ENCODE assay signal across 1 cellular context in the genomic region with DNA sequence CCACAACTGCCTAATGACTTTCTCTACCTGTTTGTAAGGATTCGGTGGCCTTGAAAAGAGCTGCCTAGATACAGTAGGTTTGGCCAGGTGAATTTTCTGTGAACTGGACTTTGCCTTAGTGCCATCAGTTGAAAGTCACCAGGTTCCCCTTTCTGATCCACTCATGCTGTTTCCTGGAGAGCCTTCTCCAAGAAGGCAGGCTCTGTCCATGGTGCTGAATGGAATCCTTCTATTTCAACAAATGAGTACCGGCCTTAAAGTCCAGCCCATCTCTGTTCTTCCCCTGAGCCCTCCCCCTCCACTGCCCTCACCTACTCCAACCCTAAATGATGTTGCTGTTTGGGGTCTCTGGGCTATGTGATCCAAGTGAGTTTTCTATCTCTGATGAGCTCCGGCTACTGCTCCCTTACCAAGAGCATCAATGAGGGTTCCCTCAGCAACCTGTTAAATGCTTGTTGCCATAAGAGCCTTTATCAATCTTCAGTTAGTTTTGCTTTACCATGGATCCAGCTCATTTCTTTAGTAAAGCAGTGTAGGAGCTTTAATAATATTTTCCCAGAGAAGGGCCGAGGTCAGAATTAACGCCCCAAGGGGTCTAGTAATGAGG.
A peak's percentile ranks its signal among the peaks of the same experiment; 100 is the strongest.
TF ChIP-seq lines count a peak whose summit lies in the region.

No MANE protein-coding gene starts in this region.

TF ChIP-seq in K562, 482 proteins besides CTCF, POLR2A, EP300 and RAD21 (continued from another document and continues in another):
- TF ChIP-seq SP2 (IDR thresholded peaks at IDR 0.05; ENCODE audit: extremely low read depth, low read depth, low read length, poor library complexity, severe bottlenecking) = no peak
- TF ChIP-seq PTRF (tag; IDR thresholded peaks at IDR 0.05) = no peak
- TF ChIP-seq ZNF146 (CRISPR knock-in tag; IDR thresholded peaks at IDR 0.05; ENCODE audit: unreplicated experiment) = no peak
- no peak for TF ChIP-seq THAP7 (CRISPR knock-in tag; IDR thresholded peaks at IDR 0.05)
- no peak for TF ChIP-seq MLLT1 (IDR thresholded peaks at IDR 0.05)
- no peak for TF ChIP-seq HDAC6 (IDR thresholded peaks at IDR 0.05; ENCODE audit: low read depth, low read length)
- TF ChIP-seq SPI1 (IDR thresholded peaks at IDR 0.05; ENCODE audit: borderline replicate concordance, low read depth, low read length) = peak; percentile 10; the same call in 1 of the 2 replicates
- no peak for TF ChIP-seq CBFA2T2 (conservative IDR thresholded peaks at IDR 0.05)
- TF ChIP-seq PTTG1 (tag; IDR thresholded peaks at IDR 0.05; ENCODE audit: low read depth) = no peak
- TF ChIP-seq ZNF766 (CRISPR knock-in tag; conservative IDR thresholded peaks at IDR 0.05) = peak; percentile 87
- TF ChIP-seq IRF1 (CRISPR knock-in tag; IDR thresholded peaks at IDR 0.05; ENCODE audit: borderline replicate concordance) = no peak
- TF ChIP-seq NR2C2 (CRISPR knock-in tag; IDR thresholded peaks at IDR 0.05) = no peak
- no peak for TF ChIP-seq NR2C2 (tag; IDR thresholded peaks at IDR 0.05)
- peak in 1 of 2 experiments; percentile 67; a peak in 2 of 4 replicates for TF ChIP-seq MAZ (CRISPR knock-in tag; conservative IDR thresholded peaks at IDR 0.05 in 1 of 2, IDR thresholded peaks at IDR 0.05 in 1 of 2)
- TF ChIP-seq PRPF4 (IDR thresholded peaks at IDR 0.05; ENCODE audit: insufficient read depth, low read depth, low read length, poor library complexity, severe bottlenecking) = no peak
- TF ChIP-seq ZNF407 (IDR thresholded peaks at IDR 0.05; ENCODE audit: low read depth) = no peak
- TF ChIP-seq GTF2B (IDR thresholded peaks at IDR 0.05; ENCODE audit: extremely low read depth, insufficient read length) = no peak
- no peak for TF ChIP-seq TRIM25 (IDR thresholded peaks at IDR 0.05; ENCODE audit: borderline replicate concordance)
- TF ChIP-seq POLR2H (tag; IDR thresholded peaks at IDR 0.05; ENCODE audit: low read depth) = no peak
- no peak for TF ChIP-seq ZBTB1 (CRISPR knock-in tag; IDR thresholded peaks at IDR 0.05; ENCODE audit: borderline replicate concordance, low read depth)
- TF ChIP-seq CHD2 (IDR thresholded peaks at IDR 0.05; ENCODE audit: low read depth, low read length) = no peak
- TF ChIP-seq GTF2E2 (tag; IDR thresholded peaks at IDR 0.05) = no peak
- TF ChIP-seq BRD9 (IDR thresholded peaks at IDR 0.05; ENCODE audit: low read depth, partially characterized antibody) = no peak
- TF ChIP-seq ZNF644 (tag; IDR thresholded peaks at IDR 0.05; ENCODE audit: low read depth) = peak; percentile 71; the same call in 1 of the 2 replicates
- TF ChIP-seq, protein P1, sequence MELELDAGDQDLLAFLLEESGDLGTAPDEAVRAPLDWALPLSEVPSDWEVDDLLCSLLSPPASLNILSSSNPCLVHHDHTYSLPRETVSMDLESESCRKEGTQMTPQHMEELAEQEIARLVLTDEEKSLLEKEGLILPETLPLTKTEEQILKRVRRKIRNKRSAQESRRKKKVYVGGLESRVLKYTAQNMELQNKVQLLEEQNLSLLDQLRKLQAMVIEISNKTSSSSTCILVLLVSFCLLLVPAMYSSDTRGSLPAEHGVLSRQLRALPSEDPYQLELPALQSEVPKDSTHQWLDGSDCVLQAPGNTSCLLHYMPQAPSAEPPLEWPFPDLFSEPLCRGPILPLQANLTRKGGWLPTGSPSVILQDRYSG (tag; conservative IDR thresholded peaks at IDR 0.05; ENCODE audit: low read depth) = 0 out of 2 replicates have a peak, but pooled peaks have one; percentile 42
- no peak for TF ChIP-seq KDM5B (IDR thresholded peaks at IDR 0.05; ENCODE audit: insufficient replicate concordance, low read depth, low read length)
- peak in 1 of 2 experiments; percentile 48; a peak in 1 of 4 replicates for TF ChIP-seq RCOR1 (IDR thresholded peaks at IDR 0.05; ENCODE audit: borderline replicate concordance in 1 of 2, low read depth in 2 of 2, low read length in 2 of 2)
- TF ChIP-seq ZNF174 (CRISPR knock-in tag; IDR thresholded peaks at IDR 0.05) = no peak
- TF ChIP-seq ZNF586 (CRISPR knock-in tag; conservative IDR thresholded peaks at IDR 0.05) = no peak
- 0 out of 2 replicates have a peak, but pooled peaks have one; percentile 27 for TF ChIP-seq BACH1 (tag; IDR thresholded peaks at IDR 0.05)
- TF ChIP-seq E4F1 (CRISPR knock-in tag; IDR thresholded peaks at IDR 0.05; ENCODE audit: borderline replicate concordance) = no peak
- no peak for TF ChIP-seq ELK3 (CRISPR knock-in tag; IDR thresholded peaks at IDR 0.05)
- TF ChIP-seq BCOR (IDR thresholded peaks at IDR 0.05) = no peak
- TF ChIP-seq JUND (IDR thresholded peaks at IDR 0.05; ENCODE audit: borderline replicate concordance, low read depth, low read length) = no peak
- peak; percentile 50; the same call in 1 of the 3 replicates for TF ChIP-seq JUND (tag; IDR thresholded peaks at IDR 0.05; ENCODE audit: borderline replicate concordance, low read depth, low read length)
- no peak for TF ChIP-seq STAG1 (CRISPR knock-in tag; IDR thresholded peaks at IDR 0.05; ENCODE audit: borderline replicate concordance)
- no peak for TF ChIP-seq MED1 (CRISPR knock-in tag; IDR thresholded peaks at IDR 0.05; ENCODE audit: borderline replicate concordance)
